In genomic region chr1:176691251-176692228, GRCh38 we compare ENCODE assay signal across 9 cellular contexts.
A peak's percentile ranks its signal among the peaks of the same experiment; 100 is the strongest.
DNase-seq lines count a peak whose midpoint lies in the region; ATAC-seq and TF ChIP-seq lines count a peak whose summit lies in the region.
"Had no signal": no experiment of that assay in that cellular context is flagged by ENCODE, and none has a peak within 500 bp of the region (broad histone marks: within the 10 kb centered on the region; RNA-seq: fewer than 3 reads in every experiment).

No MANE protein-coding gene starts in this region.

- H3K27ac ChIP-seq in adrenal gland (no peak overlapping the region), stomach smooth muscle (ENCODE audit: low read length) (peak overlapping the region; percentile 96)

- H3K4me1 ChIP-seq in adrenal gland (replicated peaks in 1 of 2) (no peaks in the 10 kb centered on the region), stomach smooth muscle (ENCODE audit: control insufficient read depth, insufficient read depth, low read length) (peaks cover 40% of the 10 kb centered on the region)

- H3K9ac ChIP-seq in stomach smooth muscle (ENCODE audit: low read length in 2 of 2), result peak overlapping the region in 1 of 2 donors; percentile 35

- peak; percentile 45 to 66 (median 64) for TF ChIP-seq CTCF in adrenal gland (IDR thresholded peaks at IDR 0.05)

- H3K36me3 ChIP-seq in adrenal gland (replicated peaks in 1 of 2), result no peaks in the 10 kb centered on the region
- H3K36me3 ChIP-seq in stomach smooth muscle (ENCODE audit: control insufficient read depth in 2 of 2, insufficient read depth in 2 of 2, low read length in 2 of 2), result no peaks in the 10 kb centered on the region

- H3K27me3 ChIP-seq in adrenal gland (no peaks in the 10 kb centered on the region), stomach smooth muscle (ENCODE audit: control insufficient read depth in 1 of 2, insufficient read depth in 2 of 2, low read length in 2 of 2) (no peaks in the 10 kb centered on the region)

- no peaks in the 10 kb centered on the region for H3K27me3 Mint-ChIP-seq in effector memory CD8-positive, alpha-beta T cell
- H3K27me3 Mint-ChIP-seq: activated naive CD8-positive, alpha-beta T cell treated with anti-CD3 and anti-CD28 coated beads, Interleukin-2, amount 10 ng/mL, durations not matched to agents 7 days and 5 days had no signal

- ATAC-seq in GM19467 (IDR thresholded peaks at IDR 0.05; ENCODE audit: unreplicated experiment), result peak; percentile 79
- peak; percentile 83 for ATAC-seq in HG03442 (IDR thresholded peaks at IDR 0.05; ENCODE audit: unreplicated experiment)
- ATAC-seq in effector memory CD8-positive, alpha-beta T cell (replicated peaks), result no peak

- 50 to 59% (median 53%) methylated on average over 8 of the region's 8 CpGs for WGBS in adrenal gland, 4 donors

- H3K9me3 ChIP-seq in adrenal gland (replicated peaks in 1 of 3), result no peaks in the 10 kb centered on the region
- no peaks in the 10 kb centered on the region for H3K9me3 ChIP-seq in stomach smooth muscle (ENCODE audit: control insufficient read depth in 2 of 2, low read length in 2 of 2)

- H3K9me3 Mint-ChIP-seq in effector memory CD8-positive, alpha-beta T cell, result no peaks in the 10 kb centered on the region
- H3K9me3 Mint-ChIP-seq: activated naive CD8-positive, alpha-beta T cell treated with anti-CD3 and anti-CD28 coated beads, Interleukin-2, amount 10 ng/mL, durations not matched to agents 7 days and 5 days had no signal

- no peak overlapping the region for H3K4me3 Mint-ChIP-seq in effector memory CD8-positive, alpha-beta T cell
- H3K4me3 Mint-ChIP-seq: activated naive CD8-positive, alpha-beta T cell treated with anti-CD3 and anti-CD28 coated beads, Interleukin-2, amount 10 ng/mL, durations not matched to agents 7 days and 5 days had no signal

- no peaks in the 10 kb centered on the region for H3K4me1 Mint-ChIP-seq in effector memory CD8-positive, alpha-beta T cell (ENCODE audit: low read depth in 2 of 2)
- H3K4me1 Mint-ChIP-seq: activated naive CD8-positive, alpha-beta T cell treated with anti-CD3 and anti-CD28 coated beads, Interleukin-2, amount 10 ng/mL, durations not matched to agents 7 days and 5 days had no signal

- TF ChIP-seq POLR2A in adrenal gland (IDR thresholded peaks at IDR 0.05), result no peak

- no peak overlapping the region for H3K4me3 ChIP-seq in adrenal gland
- peak overlapping the region in 1 of 2 donors; percentile 12 for H3K4me3 ChIP-seq in stomach smooth muscle (ENCODE audit: low read length in 2 of 2)

- DNase-seq in ELF-1 (ENCODE audit: low read depth, low spot score) (peak; percentile 63), NCI-H2227 treated with DMSO at 0.1 percent for 48 hours (lab: John Stamatoyannopoulos, UW) (peak; percentile 16), adrenal gland (peak; percentile 21 to 72 (median 35)), iPS DF 19.7 (ENCODE audit: low read depth, low spot score) (peak; percentile 45)
- DNase-seq in effector memory CD8-positive, alpha-beta T cell, result no peak
- DNase-seq: activated naive CD8-positive, alpha-beta T cell treated with anti-CD3 and anti-CD28 coated beads, Interleukin-2, amount 10 ng/mL, durations not matched to agents 7 days and 5 days had no signal

- intact Hi-C loops in adrenal gland (cut with DNase I), result loop anchor here (5.0 to 10.0 kb wide), 3 partner anchors 129 to 153 kb away; no protein-coding TSS in a partner anchor

- H3K27ac Mint-ChIP-seq in effector memory CD8-positive, alpha-beta T cell, result no peak overlapping the region
- H3K27ac Mint-ChIP-seq: activated naive CD8-positive, alpha-beta T cell treated with anti-CD3 and anti-CD28 coated beads, Interleukin-2, amount 10 ng/mL, durations not matched to agents 7 days and 5 days had no signal

- H3K36me3 Mint-ChIP-seq in effector memory CD8-positive, alpha-beta T cell (ENCODE audit: insufficient read depth), result no peaks in the 10 kb centered on the region
- H3K36me3 Mint-ChIP-seq: activated naive CD8-positive, alpha-beta T cell treated with anti-CD3 and anti-CD28 coated beads, Interleukin-2, amount 10 ng/mL, durations not matched to agents 7 days and 5 days had no signal

Comparison
In these comparisons a context has a peak if more than half of its experiments do, and no peak if none do; other contexts are left out.
1. DNase-seq: peak in ELF-1 (single experiment), NCI-H2227 treated with DMSO at 0.1 percent for 48 hours (single experiment), adrenal gland (7 of 7) and iPS DF 19.7 (single experiment); none in effector memory CD8-positive, alpha-beta T cell (0 of 3).